Comparison of ENCODE assay signal across 28 cellular contexts in genomic region chr6:11775791-11776409, GRCh38. TPM values are rescaled to one million over a fixed set of nuclear protein-coding genes. Genes with fewer than 3 reads are reported as not detected.
"Had no signal": no experiment of that assay in that cellular context is flagged by ENCODE, and none has a peak within 500 bp of the region (broad histone marks: within the 10 kb centered on the region; RNA-seq: fewer than 3 reads in every experiment).

No MANE protein-coding gene starts in this region.

- H3K27ac Mint-ChIP-seq: memory B cell; mesothelial cell of epicardium; naive B cell; natural killer cell treated with Interleukin-12 subunit alpha and Interleukin-12 subunit beta and Interleukin-15 and Interleukin-18, amount 100 ng/mL, for 72 hours; stimulated activated naive CD8-positive, alpha-beta T cell treated with anti-CD3 and anti-CD28 coated beads, Interleukin-15, Interleukin-2, amounts not matched to agents 100 ng/mL and 50 ng/mL, for 24 hours had no signal

- H3K36me3 ChIP-seq: gastrocnemius medialis, sigmoid colon, thoracic aorta, tibial nerve, upper lobe of left lung had no signal

- H3K27ac ChIP-seq: coronary artery, epithelial cell of prostate, gastrocnemius medialis, parathyroid adenoma, psoas muscle, sigmoid colon, thoracic aorta, tibial nerve had no signal

- H3K4me3 Mint-ChIP-seq: memory B cell; mesothelial cell of epicardium; naive B cell; natural killer cell treated with Interleukin-12 subunit alpha and Interleukin-12 subunit beta and Interleukin-15 and Interleukin-18, amount 100 ng/mL, for 72 hours; neural crest cell; stimulated activated naive B cell treated with anti-CD40 and anti-IgM and Interleukin-4, amounts not matched to agents 10 μg/mL and 1 μg/mL and 100 μg/mL, for 72 hours; stimulated activated naive CD8-positive, alpha-beta T cell treated with anti-CD3 and anti-CD28 coated beads, Interleukin-15, Interleukin-2, amounts not matched to agents 100 ng/mL and 50 ng/mL, for 24 hours had no signal

- ATAC-seq: esophagus mucosa, gastrocnemius medialis, left lobe of liver, mucosa of descending colon, psoas muscle, right cardiac atrium had no signal

- H3K4me1 ChIP-seq: psoas muscle had no signal

- H3K36me3 Mint-ChIP-seq: memory B cell; mesothelial cell of epicardium; naive B cell; natural killer cell treated with Interleukin-12 subunit alpha and Interleukin-12 subunit beta and Interleukin-15 and Interleukin-18, amount 100 ng/mL, for 72 hours; stimulated activated naive B cell treated with anti-CD40 and anti-IgM and Interleukin-4, amounts not matched to agents 10 μg/mL and 1 μg/mL and 100 μg/mL, for 72 hours had no signal

- H3K27me3 ChIP-seq: gastrocnemius medialis, sigmoid colon, tibial nerve, upper lobe of left lung had no signal

- H2AFZ ChIP-seq: parathyroid adenoma had no signal

- H3K9me3 Mint-ChIP-seq: memory B cell; mesothelial cell of epicardium; naive B cell; natural killer cell treated with Interleukin-12 subunit alpha and Interleukin-12 subunit beta and Interleukin-15 and Interleukin-18, amount 100 ng/mL, for 72 hours; stimulated activated naive CD8-positive, alpha-beta T cell treated with anti-CD3 and anti-CD28 coated beads, Interleukin-15, Interleukin-2, amounts not matched to agents 100 ng/mL and 50 ng/mL, for 24 hours had no signal

- FAIRE-seq: keratinocyte, urothelium cell line had no signal

- H3K9me3 ChIP-seq: gastrocnemius medialis, mucosa of descending colon, psoas muscle, sigmoid colon, thoracic aorta, tibial nerve, upper lobe of left lung had no signal

- H3K9ac ChIP-seq: parathyroid adenoma had no signal

- H3K4me3 ChIP-seq: coronary artery, gastrocnemius medialis, lung, mucosa of descending colon, psoas muscle, sigmoid colon, thoracic aorta, tibial nerve, upper lobe of left lung had no signal

- DNase-seq: effector CD4-positive, alpha-beta T cell; foreskin fibroblast; gastrocnemius medialis; head of caudate nucleus; naive B cell; psoas muscle; right cardiac atrium; sigmoid colon; stimulated activated CD4-positive, alpha-beta T cell treated with anti-CD3 and anti-CD28 coated beads, Interleukin-2, amount 100 ng/mL, for 24 hours; stimulated activated CD4-positive, alpha-beta T cell treated with anti-CD3 and anti-CD28 coated beads, Interleukin-4, amount 100 ng/mL, for 24 hours; stimulated activated naive B cell treated with anti-CD40 and anti-IgM and Interleukin-4, amounts not matched to agents 10 μg/mL and 1 μg/mL and 100 μg/mL, for 72 hours; upper lobe of left lung had no signal

- H3K79me2 ChIP-seq: parathyroid adenoma had no signal

- H3K4me1 Mint-ChIP-seq: naive B cell had no signal

- H3K27me3 Mint-ChIP-seq: stimulated activated naive CD8-positive, alpha-beta T cell treated with anti-CD3 and anti-CD28 coated beads, Interleukin-15, Interleukin-2, amounts not matched to agents 100 ng/mL and 50 ng/mL, for 24 hours had no signal

RNA-seq across cellular contexts. Expression of gene ADTRP, which starts 2.7 kb away (rescaled TPM):
- total RNA-seq: neural crest cell, psoas muscle, thoracic aorta, tibial nerve had no signal
